Comparison of ENCODE assay signal across 15 cellular contexts in genomic region chrX:100647739-100648138, GRCh38. TPM values are rescaled to one million over a fixed set of nuclear protein-coding genes. Genes with fewer than 3 reads are reported as not detected.
DNase-seq lines count a peak whose midpoint lies in the region; ATAC-seq and TF ChIP-seq lines count a peak whose summit lies in the region.
"Had no signal": no experiment of that assay in that cellular context is flagged by ENCODE, and none has a peak within 500 bp of the region (broad histone marks: within the 10 kb centered on the region; RNA-seq: fewer than 3 reads in every experiment).

No MANE protein-coding gene starts in this region.

- H3K4me3 ChIP-seq in ascending aorta (no peak overlapping the region), lower lobe of right lung (no peak overlapping the region), tibial nerve (no peak overlapping the region)
- H3K4me3 ChIP-seq: tibial artery had no signal

- H3K36me3 ChIP-seq in ascending aorta (no peaks in the 10 kb centered on the region), lower lobe of right lung (no peaks in the 10 kb centered on the region), tibial nerve (no peaks in the 10 kb centered on the region)
- H3K36me3 ChIP-seq: tibial artery had no signal

- H3K27ac ChIP-seq in ascending aorta, result peak overlapping the region; percentile 69 to 77
- H3K27ac ChIP-seq in lower lobe of right lung, result peak overlapping the region; percentile 75
- H3K27ac ChIP-seq in tibial nerve, result peak overlapping the region in 3 of 4 donors; percentile 65 to 88 (median 86)

- POLR2A ChIA-PET in GM10248 (lab: Yijun Ruan, JAX), result interaction anchor here (0.6 kb wide), 1 partner anchor 145 kb away, joined by 6 read pairs; no protein-coding TSS in a partner anchor

- no peak for ATAC-seq in lower lobe of right lung

- H3K9me3 ChIP-seq in ascending aorta, result no peaks in the 10 kb centered on the region
- no peaks in the 10 kb centered on the region for H3K9me3 ChIP-seq in lower lobe of right lung
- no peaks in the 10 kb centered on the region for H3K9me3 ChIP-seq in tibial nerve
- H3K9me3 ChIP-seq: SK-N-SH, tibial artery had no signal

- intact Hi-C loops in ascending aorta (cut with DNase I) (no loop called here), lower lobe of right lung (cut with DNase I) (no loop called here)

- CTCF ChIA-PET in GM10248 (lab: Yijun Ruan, JAX), result no interaction called here

- DNase-seq in NCI-H146 (lab: John Stamatoyannopoulos, UW) (peak; percentile 16), NCI-H146 treated with DMSO at 0.1 percent for 48 hours (lab: John Stamatoyannopoulos, UW; ENCODE audit: unreplicated experiment) (no peak), ascending aorta (ENCODE audit: low spot score in 2 of 2) (no peak), lower lobe of right lung (no peak), tibial nerve (ENCODE audit: low spot score in 2 of 2) (no peak), SK-N-DZ (ENCODE audit: low spot score) (no peak), GM10248 (ENCODE audit: extremely low spot score) (no peak), LoVo (ENCODE audit: low spot score) (no peak)
- DNase-seq: 8988T; activated CD4-positive, alpha-beta memory T cell treated with anti-CD3 and anti-CD28 coated beads for 36 hours; amygdala; CD8-positive, alpha-beta memory T cell; SK-N-SH; stimulated activated CD4-positive, alpha-beta T cell treated with anti-CD3 and anti-CD28 coated beads, Interleukin-1b, Interleukin-23, amount 100 ng/mL, for 48 hours had no signal

- TF ChIP-seq CTCF in ascending aorta (IDR thresholded peaks at IDR 0.05) (no peak), lower lobe of right lung (IDR thresholded peaks at IDR 0.05) (no peak), tibial nerve (IDR thresholded peaks at IDR 0.05) (no peak), GM10248 (IDR thresholded peaks at IDR 0.05; ENCODE audit: control extremely low read depth, extremely low read depth, low read depth, missing control alignments) (no peak)

- TF ChIP-seq EP300 in tibial nerve (IDR thresholded peaks at IDR 0.05), result no peak

- 60 to 64% methylated on average over 2 of the region's 2 CpGs for WGBS in tibial nerve, 2 donors

- no peak for TF ChIP-seq POLR2A in tibial nerve (IDR thresholded peaks at IDR 0.05)

- H3K4me1 ChIP-seq in ascending aorta (peaks cover 0 to 9% of the 10 kb centered on the region in 2 donors), lower lobe of right lung (peaks cover 5% of the 10 kb centered on the region), tibial nerve (peaks cover 0 to 60% (median 11%) of the 10 kb centered on the region in 4 donors)

- no peaks in the 10 kb centered on the region for H3K27me3 ChIP-seq in ascending aorta
- H3K27me3 ChIP-seq in lower lobe of right lung (ENCODE audit: low read depth), result no peaks in the 10 kb centered on the region
- H3K27me3 ChIP-seq in tibial nerve, result peaks cover 2 to 9% of the 10 kb centered on the region in 2 donors
- H3K27me3 ChIP-seq: tibial artery had no signal

RNA-seq across cellular contexts. Expression of gene SRPX2, which starts 3.7 kb away (rescaled TPM):
- total RNA-seq in ascending aorta (25.0 TPM), lower lobe of right lung (16.4 TPM), tibial nerve (10 to 100 TPM; 50.0 to 91.2 (median 56.7) TPM)
- polyA plus RNA-seq in SK-N-DZ (2014; cell fraction: cytosol; rRNA removed), result not detected in 2 replicates
- not detected in 2 replicates for polyA plus RNA-seq in SK-N-DZ (2014; cell fraction: nucleus; rRNA removed)
- total RNA-seq: activated CD4-positive, alpha-beta memory T cell treated with anti-CD3 and anti-CD28 coated beads for 36 hours; CD8-positive, alpha-beta memory T cell had no signal
- polyA plus RNA-seq: CD8-positive, alpha-beta memory T cell had no signal

RNA-seq across cellular contexts. Expression of gene TSPAN6, which starts 11.1 kb away (rescaled TPM):
- total RNA-seq in ascending aorta (17.2 TPM), lower lobe of right lung (12.6 TPM), tibial nerve (10 to 100 TPM; 31.5 to 34.1 (median 32.5) TPM)
- polyA plus RNA-seq in SK-N-DZ (2014; cell fraction: cytosol; rRNA removed), result 0.92 and 1.3 TPM in 2 replicates
- polyA plus RNA-seq in SK-N-DZ (2014; cell fraction: nucleus; rRNA removed), result 2.7 and 2.8 TPM in 2 replicates
